11 cellular contexts compared by ENCODE assay signal in genomic region chr5:134569758-134570364, GRCh38. TPM values are rescaled to one million over a fixed set of nuclear protein-coding genes. Genes with fewer than 3 reads are reported as not detected.
DNase-seq lines count a peak whose midpoint lies in the region; TF ChIP-seq lines count a peak whose summit lies in the region.
"Had no signal": no experiment of that assay in that cellular context is flagged by ENCODE, and none has a peak within 500 bp of the region (broad histone marks: within the 10 kb centered on the region; RNA-seq: fewer than 3 reads in every experiment).

No MANE protein-coding gene starts in this region.

- no peaks in the 10 kb centered on the region for H3K9me3 Mint-ChIP-seq in MCF 10A (ENCODE audit: unreplicated experiment)

- H3K27ac Mint-ChIP-seq in MCF 10A (ENCODE audit: low read depth, unreplicated experiment) = peak overlapping the region; percentile 23

- BruUV-seq in MCF 10A (replicated peaks; lab: Mats Ljungman, UMichigan) = no TSS peak

- no peak overlapping the region for H3K9ac ChIP-seq in muscle layer of colon (ENCODE audit: low read length)

- H3K9me3 ChIP-seq in breast epithelium (no peaks in the 10 kb centered on the region), muscle layer of colon (ENCODE audit: low read length) (no peaks in the 10 kb centered on the region), tibial nerve (no peaks in the 10 kb centered on the region), hepatocyte (ENCODE audit: low read depth) (no peaks in the 10 kb centered on the region)

- no peak for TF ChIP-seq CTCF in MCF 10A (IDR thresholded peaks at IDR 0.05; ENCODE audit: unreplicated experiment)
- no peak for TF ChIP-seq CTCF in breast epithelium (IDR thresholded peaks at IDR 0.05)
- TF ChIP-seq CTCF in tibial nerve (IDR thresholded peaks at IDR 0.05) = no peak
- TF ChIP-seq CTCF in hepatocyte (IDR thresholded peaks at IDR 0.05; ENCODE audit: poor library complexity) = no peak

- TF ChIP-seq EP300 in tibial nerve (IDR thresholded peaks at IDR 0.05) = no peak

- TF ChIP-seq POLR2A in breast epithelium (IDR thresholded peaks at IDR 0.05) = no peak
- TF ChIP-seq POLR2A in tibial nerve (IDR thresholded peaks at IDR 0.05) = no peak

- H3K4me1 ChIP-seq in breast epithelium (peaks cover 8 to 13% of the 10 kb centered on the region in 2 donors), muscle layer of colon (ENCODE audit: insufficient read depth, low read length) (peaks cover 27% of the 10 kb centered on the region), tibial nerve (peaks cover 0 to 57% (median 43%) of the 10 kb centered on the region in 4 donors), hepatocyte (ENCODE audit: insufficient read depth) (no peaks in the 10 kb centered on the region)

- 56 to 67% methylated on average over 6 of the region's 6 CpGs for WGBS in tibial nerve, 2 donors
- WGBS in hepatocyte (ENCODE audit: low lambda C conversion rate, missing lambda C conversion rate) = 91% methylated on average over 6 of the region's 6 CpGs

- H3K4me1 Mint-ChIP-seq in MCF 10A (ENCODE audit: insufficient read depth, unreplicated experiment) = peaks cover 34% of the 10 kb centered on the region

- H3K27ac ChIP-seq in breast epithelium = peak overlapping the region in 1 of 2 donors; percentile 88
- H3K27ac ChIP-seq in caudate nucleus (ENCODE audit: low read depth, low read length) = peak overlapping the region; percentile 30
- peak overlapping the region; percentile 7 for H3K27ac ChIP-seq in muscle layer of colon (ENCODE audit: low read depth, low read length)
- H3K27ac ChIP-seq in tibial nerve = peak overlapping the region in 3 of 4 donors; percentile 58 to 91 (median 76)
- H3K27ac ChIP-seq in hepatocyte = no peak overlapping the region

- H3K4me3 Mint-ChIP-seq in MCF 10A (ENCODE audit: unreplicated experiment) = no peak overlapping the region

- no peaks in the 10 kb centered on the region for H3K27me3 Mint-ChIP-seq in MCF 10A (ENCODE audit: insufficient read depth, unreplicated experiment)

- POLR2A ChIA-PET in MCF 10A (lab: Yijun Ruan, JAX) = interaction anchor here (0.6 to 2.1 kb wide), 2 partner anchors 86 to 199 kb away, joined by 3 to 5 read pairs; no protein-coding TSS in a partner anchor

- H3K79me2 ChIP-seq in hepatocyte = no peaks in the 10 kb centered on the region

- H3K36me3 Mint-ChIP-seq in MCF 10A (ENCODE audit: insufficient read depth, unreplicated experiment) = peaks cover 98% of the 10 kb centered on the region

- H2AFZ ChIP-seq in hepatocyte = no peak overlapping the region

- no peak overlapping the region for H3K4me2 ChIP-seq in hepatocyte

- peaks cover 8% of the 10 kb centered on the region for H3K36me3 ChIP-seq in breast epithelium
- H3K36me3 ChIP-seq in muscle layer of colon (ENCODE audit: insufficient read depth, low read length) = peaks cover 80% of the 10 kb centered on the region
- peaks cover 0 to 99% (median 43%) of the 10 kb centered on the region in 3 donors for H3K36me3 ChIP-seq in tibial nerve
- no peaks in the 10 kb centered on the region for H3K36me3 ChIP-seq in hepatocyte (replicated peaks; ENCODE audit: insufficient read depth, low read depth)

- H3K4me3 ChIP-seq in breast epithelium (no peak overlapping the region), muscle layer of colon (ENCODE audit: low read depth in 1 of 2, low read length in 2 of 2) (no peak overlapping the region), tibial nerve (no peak overlapping the region), hepatocyte (no peak overlapping the region)
- H3K4me3 ChIP-seq: K562 had no signal

- intact Hi-C loops in MCF 10A (cut with micrococcal nuclease) (loop anchor here (10.0 kb wide), 1 partner anchor 635 kb away; no protein-coding TSS in a partner anchor), breast epithelium (cut with DNase I; ENCODE audit: low total_unique reads) (no loop called here), head of caudate nucleus (cut with DNase I) (loop anchor here (10.0 kb wide), 1 partner anchor 385 kb away; no protein-coding TSS in a partner anchor)

- DNase-seq in MCF 10A (ENCODE audit: unreplicated experiment) (no peak), breast epithelium (ENCODE audit: low spot score in 2 of 2) (no peak), caudate nucleus (lab: John Stamatoyannopoulos, UW) (no peak), tibial nerve (ENCODE audit: low spot score in 2 of 2) (no peak), head of caudate nucleus (no peak), hepatocyte (ENCODE audit: low spot score) (no peak)
- no peak for DNase-seq in activated CD4-positive, CD25-positive, alpha-beta regulatory T cell (lab: John Stamatoyannopoulos, UW)
- DNase-seq: NCI-H187, SW 1271 had no signal

- H3K27me3 ChIP-seq in breast epithelium (no peaks in the 10 kb centered on the region), muscle layer of colon (ENCODE audit: control insufficient read depth in 1 of 2, insufficient read depth in 2 of 2, low read length in 2 of 2) (no peaks in the 10 kb centered on the region), tibial nerve (no peaks in the 10 kb centered on the region), hepatocyte (no peaks in the 10 kb centered on the region)

- CTCF ChIA-PET in MCF 10A (lab: Yijun Ruan, JAX) = no interaction called here

- H4K20me1 ChIP-seq in hepatocyte (ENCODE audit: insufficient read depth, poor library complexity, severe bottlenecking) = peaks cover 14% of the 10 kb centered on the region

- H3K9me2 ChIP-seq in hepatocyte (replicated peaks; ENCODE audit: insufficient read depth) = no peaks in the 10 kb centered on the region

RNA-seq across cellular contexts. Expression of gene JADE2, which starts 44.4 kb away (rescaled TPM):
- total RNA-seq in MCF 10A (2022) (104 and 138 TPM in 2 replicates), breast epithelium (10 to 100 TPM; 39.0 to 66.0 (median 61.4) TPM), tibial nerve (10 to 100 TPM; 58.8 to 90.6 (median 73.9) TPM), hepatocyte (35.4 and 36.1 TPM in 2 replicates)
- 14.9 and 15.2 TPM in 2 replicates for polyA plus RNA-seq in hepatocyte
